In genomic region chr6:13328076-13328874, GRCh38 we compare ENCODE assay signal across 8 cellular contexts. TPM values are rescaled to one million over a fixed set of nuclear protein-coding genes. Genes with fewer than 3 reads are reported as not detected.
DNase-seq lines count a peak whose midpoint lies in the region; ATAC-seq, FAIRE-seq and TF ChIP-seq lines count a peak whose summit lies in the region.

Gene TBC1D7, minus strand, starts transcription at chr6:13328537. Its CDS starts 1,639 bp downstream, at chr6:13326898.

- H3K4me1 ChIP-seq in DOHH2 (ENCODE audit: control insufficient read depth, low read length) (peaks cover 18% of the 10 kb centered on the region), Karpas-422 (ENCODE audit: low read length) (peaks cover 24% of the 10 kb centered on the region)
- peaks cover 5 to 15% of the 10 kb centered on the region in 2 donors for H3K4me1 ChIP-seq in naive thymus-derived CD4-positive, alpha-beta T cell (ENCODE audit: control insufficient read depth in 2 of 2, insufficient read depth in 2 of 2, low read length in 2 of 2)

- peak within 1 kb of the TSS; percentile 86 for H3K9ac ChIP-seq in Karpas-422 (ENCODE audit: low read length)

- H3K9me2 ChIP-seq in DOHH2 (replicated peaks; ENCODE audit: control insufficient read depth, low read length) = no peaks in the 10 kb centered on the region
- no peaks in the 10 kb centered on the region for H3K9me2 ChIP-seq in Karpas-422 (replicated peaks; ENCODE audit: insufficient read depth, low read length)

- peak within 1 kb of the TSS; percentile 90 for H3K4me3 ChIP-seq in DOHH2 (ENCODE audit: low read length)
- H3K4me3 ChIP-seq in Karpas-422 (ENCODE audit: low read length) = peak within 1 kb of the TSS; percentile 99
- peak within 1 kb of the TSS; percentile 99 for H3K4me3 ChIP-seq in naive thymus-derived CD4-positive, alpha-beta T cell (ENCODE audit: low read length)

- H3K27ac ChIP-seq in DOHH2 (ENCODE audit: low read depth, low read length) (peak within 1 kb of the TSS; percentile 42), Karpas-422 (ENCODE audit: low read length) (peak within 1 kb of the TSS; percentile 34; the same call in 1 of the 2 replicates)
- H3K27ac ChIP-seq in naive thymus-derived CD4-positive, alpha-beta T cell (ENCODE audit: low read depth, low read length) = peak within 1 kb of the TSS; percentile 97

- peaks cover 38% of the 10 kb centered on the region for H3K4me1 Mint-ChIP-seq in activated T-helper 1 cell treated with anti-CD3 and anti-CD28 coated beads, Interleukin-12 subunit alpha, Interleukin-12 subunit beta, Interleukin-2, Interleukin-4 antibody, amounts not matched to agents 30 ng/mL and 10 ng/mL and 1 ng/mL, durations not matched to agents 14 hours and 24 hours and 36 hours (ENCODE audit: low read depth)
- peaks cover 5 to 34% (median 31%) of the 10 kb centered on the region in 7 donors for H3K4me1 Mint-ChIP-seq in naive thymus-derived CD4-positive, alpha-beta T cell
- H3K4me1 Mint-ChIP-seq in stimulated activated naive B cell treated with anti-CD40 and anti-IgM and Interleukin-4, amounts not matched to agents 10 μg/mL and 1 μg/mL and 100 μg/mL, for 72 hours = peaks cover 12 to 44% of the 10 kb centered on the region in 2 donors

- no peaks in the 10 kb centered on the region for H4K20me1 ChIP-seq in DOHH2 (ENCODE audit: control insufficient read depth, insufficient read depth, low read depth, low read length)
- H4K20me1 ChIP-seq in Karpas-422 (ENCODE audit: insufficient read depth, low read depth, low read length) = no peaks in the 10 kb centered on the region

- peak within 1 kb of the TSS; percentile 92 for H3K27ac Mint-ChIP-seq in activated T-helper 1 cell treated with anti-CD3 and anti-CD28 coated beads, Interleukin-12 subunit alpha, Interleukin-12 subunit beta, Interleukin-2, Interleukin-4 antibody, amounts not matched to agents 30 ng/mL and 10 ng/mL and 1 ng/mL, durations not matched to agents 14 hours and 24 hours and 36 hours
- H3K27ac Mint-ChIP-seq in naive thymus-derived CD4-positive, alpha-beta T cell = peak within 1 kb of the TSS; percentile 94 to 99 (median 97)
- peak within 1 kb of the TSS; percentile 98 for H3K27ac Mint-ChIP-seq in stimulated activated naive B cell treated with anti-CD40 and anti-IgM and Interleukin-4, amounts not matched to agents 10 μg/mL and 1 μg/mL and 100 μg/mL, for 72 hours

- POLR2A ChIA-PET in naive thymus-derived CD4-positive, alpha-beta T cell (lab: Charles Lee) = interaction anchor here (0.9 to 2.7 kb wide), 11 partner anchors 8 to 485 kb away, joined by 3 to 25 read pairs (median 4); partner anchors contain the start of genes GFOD1, NOL7 and SIRT5

- H3K36me3 ChIP-seq in DOHH2 (ENCODE audit: control insufficient read depth, low read length) = no peaks in the 10 kb centered on the region; the same call in 1 of the 2 replicates
- peaks cover 4% of the 10 kb centered on the region; the same call in 1 of the 2 replicates for H3K36me3 ChIP-seq in Karpas-422 (ENCODE audit: insufficient read depth, low read length)
- peaks cover 0 to 17% (median 6%) of the 10 kb centered on the region in 3 experiments for H3K36me3 ChIP-seq in naive thymus-derived CD4-positive, alpha-beta T cell (ENCODE audit: control insufficient read depth in 2 of 3, insufficient read depth in 3 of 3, low read length in 3 of 3)

- H3K27me3 Mint-ChIP-seq in activated T-helper 1 cell treated with anti-CD3 and anti-CD28 coated beads, Interleukin-12 subunit alpha, Interleukin-12 subunit beta, Interleukin-2, Interleukin-4 antibody, amounts not matched to agents 30 ng/mL and 10 ng/mL and 1 ng/mL, durations not matched to agents 14 hours and 24 hours and 36 hours (ENCODE audit: insufficient read depth) = peaks cover 2% of the 10 kb centered on the region
- no peaks in the 10 kb centered on the region for H3K27me3 Mint-ChIP-seq in naive thymus-derived CD4-positive, alpha-beta T cell
- no peaks in the 10 kb centered on the region for H3K27me3 Mint-ChIP-seq in stimulated activated naive B cell treated with anti-CD40 and anti-IgM and Interleukin-4, amounts not matched to agents 10 μg/mL and 1 μg/mL and 100 μg/mL, for 72 hours

- no peak for FAIRE-seq in RCC 7860 (lab: Jason Lieb, UNC)

- H3K79me2 ChIP-seq in DOHH2 (ENCODE audit: control insufficient read depth, low read length) = peaks cover 6% of the 10 kb centered on the region; the same call in 1 of the 2 replicates
- peaks cover 21% of the 10 kb centered on the region for H3K79me2 ChIP-seq in Karpas-422 (ENCODE audit: low read length)

- no peak for TF ChIP-seq CTCF in DOHH2 (IDR thresholded peaks at IDR 0.05; ENCODE audit: low read depth, low read length, poor library complexity, severe bottlenecking)

- intact Hi-C loops in activated T-helper 1 cell treated with anti-CD3 and anti-CD28 coated beads, Interleukin-12 subunit alpha, Interleukin-12 subunit beta, Interleukin-2, Interleukin-4 antibody, amounts not matched to agents 30 ng/mL and 10 ng/mL and 1 ng/mL, durations not matched to agents 14 hours and 24 hours and 36 hours (cut with micrococcal nuclease) = loop anchor here (1.0 to 5.0 kb wide), 12 partner anchors 25 to 691 kb away; partner anchors contain the start of genes GFOD1, MCUR1, NOL7 and RANBP9
- intact Hi-C loops in naive thymus-derived CD4-positive, alpha-beta T cell (cut with micrococcal nuclease) = loop anchor here (1.0 to 10.0 kb wide), 19 partner anchors 25 to 1946 kb away; partner anchors contain the start of genes MCUR1 (in 2 of the 2), NOL7 (in 2 of the 2), CD83 (in 1 of the 2) and GFOD1 (in 1 of the 2)

- H3K9me3 ChIP-seq in DOHH2 (ENCODE audit: control insufficient read depth, insufficient read depth, low read length) = no peaks in the 10 kb centered on the region
- H3K9me3 ChIP-seq in Karpas-422 (ENCODE audit: low read length) = no peaks in the 10 kb centered on the region
- no peaks in the 10 kb centered on the region for H3K9me3 ChIP-seq in naive thymus-derived CD4-positive, alpha-beta T cell (ENCODE audit: control insufficient read depth in 2 of 3, low read length in 3 of 3)

- peak; percentile 82 for ATAC-seq in GM21825 (IDR thresholded peaks at IDR 0.05; ENCODE audit: unreplicated experiment)
- peak; percentile 92 for ATAC-seq in naive thymus-derived CD4-positive, alpha-beta T cell
- peak; percentile 89 to 91 for ATAC-seq in stimulated activated naive B cell treated with anti-CD40 and anti-IgM and Interleukin-4, amounts not matched to agents 10 μg/mL and 1 μg/mL and 100 μg/mL, for 72 hours (replicated peaks)

- DNase-seq in Karpas-422 (peak; percentile 95), RCC 7860 (ENCODE audit: low spot score) (peak; percentile 85), fibroblast of gingiva (ENCODE audit: low read depth) (peak; percentile 90)
- peak; percentile 93 for DNase-seq in activated T-helper 1 cell treated with anti-CD3 and anti-CD28 coated beads, Interleukin-12 subunit alpha, Interleukin-12 subunit beta, Interleukin-2, Interleukin-4 antibody, amounts not matched to agents 30 ng/mL and 10 ng/mL and 1 ng/mL, durations not matched to agents 14 hours and 24 hours and 36 hours (ENCODE audit: low spot score)
- DNase-seq in naive thymus-derived CD4-positive, alpha-beta T cell = peak; percentile 89 to 97 (median 93)
- peak; percentile 91 for DNase-seq in stimulated activated naive B cell treated with anti-CD40 and anti-IgM and Interleukin-4, amounts not matched to agents 10 μg/mL and 1 μg/mL and 100 μg/mL, for 72 hours

- H2AFZ ChIP-seq in Karpas-422 (ENCODE audit: low read length) = peak within 1 kb of the TSS; percentile 80

- peaks cover 12% of the 10 kb centered on the region for H3K36me3 Mint-ChIP-seq in activated T-helper 1 cell treated with anti-CD3 and anti-CD28 coated beads, Interleukin-12 subunit alpha, Interleukin-12 subunit beta, Interleukin-2, Interleukin-4 antibody, amounts not matched to agents 30 ng/mL and 10 ng/mL and 1 ng/mL, durations not matched to agents 14 hours and 24 hours and 36 hours (ENCODE audit: low read depth)
- peaks cover 4 to 22% (median 6%) of the 10 kb centered on the region in 5 donors for H3K36me3 Mint-ChIP-seq in naive thymus-derived CD4-positive, alpha-beta T cell
- H3K36me3 Mint-ChIP-seq in stimulated activated naive B cell treated with anti-CD40 and anti-IgM and Interleukin-4, amounts not matched to agents 10 μg/mL and 1 μg/mL and 100 μg/mL, for 72 hours = peaks cover 7 to 21% of the 10 kb centered on the region in 2 donors

- H3K4me2 ChIP-seq in DOHH2 (ENCODE audit: low read length) = peak within 1 kb of the TSS; percentile 85
- H3K4me2 ChIP-seq in Karpas-422 (ENCODE audit: low read depth, low read length, poor library complexity, severe bottlenecking) = peak within 1 kb of the TSS; percentile 98

- H3K9me3 Mint-ChIP-seq in activated T-helper 1 cell treated with anti-CD3 and anti-CD28 coated beads, Interleukin-12 subunit alpha, Interleukin-12 subunit beta, Interleukin-2, Interleukin-4 antibody, amounts not matched to agents 30 ng/mL and 10 ng/mL and 1 ng/mL, durations not matched to agents 14 hours and 24 hours and 36 hours = no peaks in the 10 kb centered on the region
- no peaks in the 10 kb centered on the region for H3K9me3 Mint-ChIP-seq in naive thymus-derived CD4-positive, alpha-beta T cell
- H3K9me3 Mint-ChIP-seq in stimulated activated naive B cell treated with anti-CD40 and anti-IgM and Interleukin-4, amounts not matched to agents 10 μg/mL and 1 μg/mL and 100 μg/mL, for 72 hours = no peaks in the 10 kb centered on the region

- peak within 1 kb of the TSS; percentile 84 for H3K4me3 Mint-ChIP-seq in activated T-helper 1 cell treated with anti-CD3 and anti-CD28 coated beads, Interleukin-12 subunit alpha, Interleukin-12 subunit beta, Interleukin-2, Interleukin-4 antibody, amounts not matched to agents 30 ng/mL and 10 ng/mL and 1 ng/mL, durations not matched to agents 14 hours and 24 hours and 36 hours
- H3K4me3 Mint-ChIP-seq in naive thymus-derived CD4-positive, alpha-beta T cell = peak within 1 kb of the TSS; percentile 83 to 96 (median 91)
- H3K4me3 Mint-ChIP-seq in stimulated activated naive B cell treated with anti-CD40 and anti-IgM and Interleukin-4, amounts not matched to agents 10 μg/mL and 1 μg/mL and 100 μg/mL, for 72 hours = peak within 1 kb of the TSS; percentile 90 to 94

- CTCF ChIA-PET in naive thymus-derived CD4-positive, alpha-beta T cell (lab: Charles Lee) = interaction anchor here (0.7 to 1.5 kb wide), 4 partner anchors 10 to 247 kb away, joined by 3 to 4 read pairs (median 4); no protein-coding TSS in a partner anchor

- H3K27me3 ChIP-seq in DOHH2 (ENCODE audit: control insufficient read depth, low read length) (no peaks in the 10 kb centered on the region), Karpas-422 (ENCODE audit: low read length) (no peaks in the 10 kb centered on the region)
- no peaks in the 10 kb centered on the region for H3K27me3 ChIP-seq in naive thymus-derived CD4-positive, alpha-beta T cell (ENCODE audit: control insufficient read depth in 2 of 2, insufficient read depth in 2 of 2, low read length in 2 of 2)

- peaks cover 6% of the 10 kb centered on the region; the same call in 1 of the 2 replicates for H3F3A ChIP-seq in DOHH2 (ENCODE audit: control insufficient read depth, insufficient read depth)

RNA-seq across cellular contexts. Expression of gene TBC1D7, which starts in this region (rescaled TPM):
- total RNA-seq in Karpas-422 (2014; rRNA removed; shearing (Covaris generic); ENCODE audit: low replicate concordance) = 16.3 and 28.6 TPM in 2 replicates
- 27.3 and 28.2 TPM in 2 replicates for total RNA-seq in activated T-helper 1 cell treated with anti-CD3 and anti-CD28 coated beads, Interleukin-12 subunit alpha, Interleukin-12 subunit beta, Interleukin-2, Interleukin-4 antibody, amounts not matched to agents 30 ng/mL and 10 ng/mL and 1 ng/mL, durations not matched to agents 14 hours and 24 hours and 36 hours
- total RNA-seq in naive thymus-derived CD4-positive, alpha-beta T cell = 10 to 100 TPM; 14.8 to 34.6 (median 17.0) TPM
- polyA plus RNA-seq in naive thymus-derived CD4-positive, alpha-beta T cell = 10 to 100 TPM; 11.7 to 14.8 TPM

Comparison
In these comparisons a context has a peak if more than half of its experiments do, and no peak if none do; other contexts are left out.
1. Peak in every context shown above with its lines: DNase-seq, ATAC-seq, H3K4me3 ChIP-seq and H3K27ac ChIP-seq.
2. H3K27ac ChIP-seq: peak in every context shown above with its lines; median percentile 97 in naive thymus-derived CD4-positive, alpha-beta T cell; 42 in DOHH2; 34 in Karpas-422.